26 cellular contexts compared by ENCODE assay signal in genomic region chr2:30177440-30177839, GRCh38.
"Had no signal": no experiment of that assay in that cellular context is flagged by ENCODE, and none has a peak within 500 bp of the region (broad histone marks: within the 10 kb centered on the region; RNA-seq: fewer than 3 reads in every experiment).

No MANE protein-coding gene starts in this region.

- H3K4me3 ChIP-seq: Peyer's patch, SJSA1 had no signal

- H3K36me3 Mint-ChIP-seq: activated CD8-positive, alpha-beta memory T cell treated with anti-CD3 and anti-CD28 coated beads, Interleukin-2, amount 10 ng/mL, durations not matched to agents 7 days and 5 days; activated naive CD4-positive, alpha-beta T cell treated with anti-CD3 and anti-CD28 coated beads, Interleukin-2, amount 50 U/mL, for 72 hours; WTC11 had no signal

- DNase-seq: activated CD4-positive, alpha-beta T cell treated with anti-CD3 and anti-CD28 coated beads for 1 hour; activated CD4-positive, alpha-beta T cell treated with anti-CD3 and anti-CD28 coated beads, Interleukin-2, amount 10 ng/mL, durations not matched to agents 24 days and 14 days; activated CD4-positive, alpha-beta T cell treated with anti-CD3 and anti-CD28 coated beads, Interleukin-2, amount 50 U/mL, for 48 hours; activated CD8-positive, alpha-beta memory T cell treated with anti-CD3 and anti-CD28 coated beads, Interleukin-2, amount 10 ng/mL, durations not matched to agents 7 days and 5 days; activated effector memory CD4-positive, alpha-beta T cell treated with anti-CD3 and anti-CD28 coated beads, Interleukin-2, amount 50 U/mL, for 16 hours; activated naive CD4-positive, alpha-beta T cell treated with Interleukin-2 at 50 U/mL for 16 hours; activated naive CD8-positive, alpha-beta T cell treated with anti-CD3 and anti-CD28 coated beads, Interleukin-2, amount 50 U/mL, for 24 hours; activated T-cell treated with anti-CD3 and anti-CD28 coated beads, Interleukin-2, amount 50 U/mL, for 24 hours; amygdala; brain microvascular endothelial cell; central memory CD4-positive, alpha-beta T cell; MM.1S; NCI-H1105; NCI-H1436; NCI-H187; NCI-H2081; NCI-H446; NCI-H524; Peyer's patch; SHP77; SW 1271 had no signal

- H3K27ac Mint-ChIP-seq: activated CD4-positive, alpha-beta T cell treated with anti-CD3 and anti-CD28 coated beads, Interleukin-2, amount 10 ng/mL, durations not matched to agents 24 days and 14 days; activated CD8-positive, alpha-beta memory T cell treated with anti-CD3 and anti-CD28 coated beads, Interleukin-2, amount 10 ng/mL, durations not matched to agents 7 days and 5 days; activated naive CD4-positive, alpha-beta T cell treated with anti-CD3 and anti-CD28 coated beads, Interleukin-2, amount 50 U/mL, for 72 hours; activated naive CD8-positive, alpha-beta T cell treated with anti-CD3 and anti-CD28 coated beads, Interleukin-2, amount 50 U/mL, for 24 hours; activated T-cell treated with anti-CD3 and anti-CD28 coated beads, Interleukin-2, amount 50 U/mL, for 24 hours; activated T-helper 1 cell treated with anti-CD3 and anti-CD28 coated beads, Interleukin-12 subunit alpha, Interleukin-12 subunit beta, Interleukin-2, Interleukin-4 antibody, amounts not matched to agents 30 ng/mL and 10 ng/mL and 1 ng/mL, durations not matched to agents 14 hours and 24 hours and 36 hours; WTC11 had no signal

- H3K9me3 ChIP-seq: Peyer's patch, SJSA1 had no signal

- H3K36me3 ChIP-seq: brain microvascular endothelial cell, Peyer's patch, SJSA1 had no signal

- ATAC-seq: activated CD8-positive, alpha-beta memory T cell treated with anti-CD3 and anti-CD28 coated beads, Interleukin-2, amount 10 ng/mL, durations not matched to agents 7 days and 5 days; activated naive CD4-positive, alpha-beta T cell treated with anti-CD3 and anti-CD28 coated beads, Interleukin-2, amount 50 U/mL, for 72 hours; activated naive CD8-positive, alpha-beta T cell treated with anti-CD3 and anti-CD28 coated beads, Interleukin-2, amount 50 U/mL, for 24 hours; SK-N-SH treated with all-trans-retinoic acid at 6 μM for 48 hours; WTC11 had no signal

- H3K9me3 Mint-ChIP-seq: activated CD4-positive, alpha-beta T cell treated with anti-CD3 and anti-CD28 coated beads, Interleukin-2, amount 10 ng/mL, durations not matched to agents 24 days and 14 days; activated naive CD4-positive, alpha-beta T cell treated with anti-CD3 and anti-CD28 coated beads, Interleukin-2, amount 50 U/mL, for 72 hours; activated naive CD8-positive, alpha-beta T cell treated with anti-CD3 and anti-CD28 coated beads, Interleukin-2, amount 50 U/mL, for 24 hours; activated T-cell treated with anti-CD3 and anti-CD28 coated beads, Interleukin-2, amount 50 U/mL, for 24 hours; activated T-helper 1 cell treated with anti-CD3 and anti-CD28 coated beads, Interleukin-12 subunit alpha, Interleukin-12 subunit beta, Interleukin-2, Interleukin-4 antibody, amounts not matched to agents 30 ng/mL and 10 ng/mL and 1 ng/mL, durations not matched to agents 14 hours and 24 hours and 36 hours; WTC11 had no signal

- H3K4me3 Mint-ChIP-seq: activated CD4-positive, alpha-beta T cell treated with anti-CD3 and anti-CD28 coated beads, Interleukin-2, amount 10 ng/mL, durations not matched to agents 24 days and 14 days; activated CD8-positive, alpha-beta memory T cell treated with anti-CD3 and anti-CD28 coated beads, Interleukin-2, amount 10 ng/mL, durations not matched to agents 7 days and 5 days; activated naive CD8-positive, alpha-beta T cell treated with anti-CD3 and anti-CD28 coated beads, Interleukin-2, amount 50 U/mL, for 24 hours; activated T-cell treated with anti-CD3 and anti-CD28 coated beads, Interleukin-2, amount 50 U/mL, for 24 hours; activated T-helper 1 cell treated with anti-CD3 and anti-CD28 coated beads, Interleukin-12 subunit alpha, Interleukin-12 subunit beta, Interleukin-2, Interleukin-4 antibody, amounts not matched to agents 30 ng/mL and 10 ng/mL and 1 ng/mL, durations not matched to agents 14 hours and 24 hours and 36 hours; WTC11 had no signal

- H3K27me3 Mint-ChIP-seq: activated CD8-positive, alpha-beta memory T cell treated with anti-CD3 and anti-CD28 coated beads, Interleukin-2, amount 10 ng/mL, durations not matched to agents 7 days and 5 days; activated naive CD8-positive, alpha-beta T cell treated with anti-CD3 and anti-CD28 coated beads, Interleukin-2, amount 50 U/mL, for 24 hours; activated T-cell treated with anti-CD3 and anti-CD28 coated beads, Interleukin-2, amount 50 U/mL, for 24 hours had no signal

- H3K27ac ChIP-seq: brain microvascular endothelial cell, SJSA1 had no signal

- H3K4me1 ChIP-seq: Peyer's patch, SJSA1 had no signal

- H3K4me1 Mint-ChIP-seq: activated naive CD8-positive, alpha-beta T cell treated with anti-CD3 and anti-CD28 coated beads, Interleukin-2, amount 50 U/mL, for 24 hours; WTC11 had no signal

- H3K27me3 ChIP-seq: brain microvascular endothelial cell, Peyer's patch, SJSA1 had no signal
